1 cellular context compared by ENCODE assay signal in genomic region chr14:94046696-94047250, GRCh38.
TF ChIP-seq lines count a peak whose summit lies in the region.

No MANE protein-coding gene starts in this region.

TF ChIP-seq in GM12878, 131 proteins besides CTCF, POLR2A, EP300 and RAD21:
- TF ChIP-seq POLR2AphosphoS5 (IDR thresholded peaks at IDR 0.05; ENCODE audit: low read length) (peak; percentile 37; the same call in 1 of the 2 replicates), ASH2L (IDR thresholded peaks at IDR 0.05; ENCODE audit: borderline replicate concordance, low read depth) (no peak), RELA (IDR thresholded peaks at IDR 0.05; ENCODE audit: borderline replicate concordance, partially characterized antibody) (no peak)
